Comparison of ENCODE assay signal across 12 cellular contexts in genomic region chr1:89703469-89703868, GRCh38.
"Had no signal": no experiment of that assay in that cellular context is flagged by ENCODE, and none has a peak within 500 bp of the region (broad histone marks: within the 10 kb centered on the region; RNA-seq: fewer than 3 reads in every experiment).

No MANE protein-coding gene starts in this region.

- ATAC-seq: activated T-cell treated with anti-CD3 and anti-CD28 coated beads, Interleukin-2, amount 50 U/mL, for 4 hours; effector memory CD8-positive, alpha-beta T cell; mucosa of descending colon; naive thymus-derived CD4-positive, alpha-beta T cell; upper lobe of right lung had no signal

- H3K27ac Mint-ChIP-seq: memory B cell had no signal

- H3K4me3 Mint-ChIP-seq: activated T-cell treated with anti-CD3 and anti-CD28 coated beads, Interleukin-2, amount 50 U/mL, for 4 hours; effector memory CD8-positive, alpha-beta T cell; memory B cell; naive thymus-derived CD4-positive, alpha-beta T cell had no signal

- DNase-seq: activated CD4-positive, alpha-beta T cell treated with anti-CD3 and anti-CD28 coated beads, Interleukin-2, amount 50 U/mL, for 48 hours; activated CD4-positive, CD25-positive, alpha-beta regulatory T cell treated with anti-CD3 and anti-CD28 coated beads, Interleukin-2, amount 50 U/mL, for 72 hours; activated T-cell treated with anti-CD3 and anti-CD28 coated beads, Interleukin-2, amount 50 U/mL, for 4 hours; dermis blood vessel endothelial cell; effector memory CD8-positive, alpha-beta T cell; left ventricle myocardium inferior; mucosa of descending colon; naive thymus-derived CD4-positive, alpha-beta T cell; stimulated activated CD4-positive, alpha-beta T cell treated with anti-CD3 and anti-CD28 coated beads, Interleukin-1b, Interleukin-23, amount 100 ng/mL, for 48 hours; upper lobe of right lung had no signal

- H3K9me3 Mint-ChIP-seq: effector memory CD8-positive, alpha-beta T cell; memory B cell had no signal

- H3K27me3 Mint-ChIP-seq: effector memory CD8-positive, alpha-beta T cell; memory B cell; naive thymus-derived CD4-positive, alpha-beta T cell had no signal

- H3K9me3 ChIP-seq: left ventricle myocardium inferior, mucosa of descending colon, thoracic aorta, upper lobe of right lung had no signal
